Comparison of ENCODE assay signal across 2 cellular contexts in the genomic region with DNA sequence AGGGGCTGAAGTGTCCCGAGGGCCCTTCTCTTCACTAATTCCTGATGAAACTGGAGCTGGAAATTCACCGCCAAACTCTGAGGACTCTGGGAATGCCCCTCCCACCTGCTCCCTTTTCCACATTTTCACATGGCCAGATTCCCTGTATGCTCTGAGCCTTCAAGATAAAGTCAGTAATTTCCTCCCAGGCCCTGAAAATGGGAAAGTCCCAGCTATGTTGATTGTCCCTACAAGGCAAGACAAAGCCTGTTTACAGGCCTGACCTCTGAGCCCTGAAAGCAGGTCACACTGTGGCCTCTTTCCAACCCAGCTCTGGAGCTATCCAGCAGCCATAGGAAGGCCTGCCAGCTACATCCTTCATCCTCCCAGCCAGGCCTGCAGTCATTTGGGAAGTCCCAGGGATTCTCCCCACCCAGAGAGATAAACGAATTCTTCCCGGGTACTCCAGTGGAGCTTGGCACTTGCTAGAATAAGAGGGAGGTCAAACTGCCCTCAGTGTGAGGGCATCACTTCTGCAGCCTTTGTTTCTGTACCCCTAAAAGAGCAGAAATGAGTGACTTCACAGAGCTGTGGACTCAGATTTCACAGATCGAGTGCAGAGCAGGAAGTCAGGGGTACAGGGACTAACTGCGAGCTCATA.
TF ChIP-seq lines count a peak whose summit lies in the region.

No MANE protein-coding gene starts in this region.

TF ChIP-seq in IMR-90, 13 proteins besides CTCF, POLR2A, EP300 and RAD21:
- TF ChIP-seq SMC3 (IDR thresholded peaks at IDR 0.05; ENCODE audit: low read depth, low read length) (no peak), CHD1 (IDR thresholded peaks at IDR 0.05; ENCODE audit: low read depth, low read length) (no peak), MXI1 (IDR thresholded peaks at IDR 0.05; ENCODE audit: borderline replicate concordance, low read depth, low read length) (no peak), RCOR1 (IDR thresholded peaks at IDR 0.05; ENCODE audit: insufficient replicate concordance, low read length) (no peak), CEBPB (IDR thresholded peaks at IDR 0.05; ENCODE audit: low read depth, low read length) (no peak), MAFK (IDR thresholded peaks at IDR 0.05; ENCODE audit: low read depth, low read length) (no peak), MAZ (IDR thresholded peaks at IDR 0.05; ENCODE audit: borderline replicate concordance, low read depth, low read length) (no peak), RFX5 (IDR thresholded peaks at IDR 0.05; ENCODE audit: low read depth, low read length) (no peak), FOS (IDR thresholded peaks at IDR 0.05; ENCODE audit: low read depth, low read length) (no peak), NFE2L2 (IDR thresholded peaks at IDR 0.05; ENCODE audit: low read depth, low read length) (no peak), BHLHE40 (IDR thresholded peaks at IDR 0.05; ENCODE audit: low read depth, low read length) (no peak)
- TF ChIP-seq, protein P1, sequence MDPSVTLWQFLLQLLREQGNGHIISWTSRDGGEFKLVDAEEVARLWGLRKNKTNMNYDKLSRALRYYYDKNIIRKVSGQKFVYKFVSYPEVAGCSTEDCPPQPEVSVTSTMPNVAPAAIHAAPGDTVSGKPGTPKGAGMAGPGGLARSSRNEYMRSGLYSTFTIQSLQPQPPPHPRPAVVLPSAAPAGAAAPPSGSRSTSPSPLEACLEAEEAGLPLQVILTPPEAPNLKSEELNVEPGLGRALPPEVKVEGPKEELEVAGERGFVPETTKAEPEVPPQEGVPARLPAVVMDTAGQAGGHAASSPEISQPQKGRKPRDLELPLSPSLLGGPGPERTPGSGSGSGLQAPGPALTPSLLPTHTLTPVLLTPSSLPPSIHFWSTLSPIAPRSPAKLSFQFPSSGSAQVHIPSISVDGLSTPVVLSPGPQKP (IDR thresholded peaks at IDR 0.05; ENCODE audit: borderline replicate concordance, low read depth, low read length) = no peak
- TF ChIP-seq, protein P2, sequence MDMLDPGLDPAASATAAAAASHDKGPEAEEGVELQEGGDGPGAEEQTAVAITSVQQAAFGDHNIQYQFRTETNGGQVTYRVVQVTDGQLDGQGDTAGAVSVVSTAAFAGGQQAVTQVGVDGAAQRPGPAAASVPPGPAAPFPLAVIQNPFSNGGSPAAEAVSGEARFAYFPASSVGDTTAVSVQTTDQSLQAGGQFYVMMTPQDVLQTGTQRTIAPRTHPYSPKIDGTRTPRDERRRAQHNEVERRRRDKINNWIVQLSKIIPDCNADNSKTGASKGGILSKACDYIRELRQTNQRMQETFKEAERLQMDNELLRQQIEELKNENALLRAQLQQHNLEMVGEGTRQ (IDR thresholded peaks at IDR 0.05; ENCODE audit: low read depth, low read length) = no peak

TF ChIP-seq in liver, 16 proteins besides CTCF, POLR2A, EP300 and RAD21:
- TF ChIP-seq TAF1 (conservative IDR thresholded peaks at IDR 0.05) (no peak), NR2F2 (IDR thresholded peaks at IDR 0.05) (peak; percentile 99), RXRA (IDR thresholded peaks at IDR 0.05) (peak; percentile 78 to 88), FOXA2 (IDR thresholded peaks at IDR 0.05) (peak; percentile 44), JUND (IDR thresholded peaks at IDR 0.05) (peak; percentile 23 to 38), FOXA1 (IDR thresholded peaks at IDR 0.05) (peak; percentile 59), HNF4G (IDR thresholded peaks at IDR 0.05) (peak; percentile 20), EGR1 (IDR thresholded peaks at IDR 0.05; ENCODE audit: low read depth in 2 of 2) (no peak), HNF4A (conservative IDR thresholded peaks at IDR 0.05) (peak; percentile 59 to 64), SP1 (IDR thresholded peaks at IDR 0.05) (peak; percentile 88), GABPA (IDR thresholded peaks at IDR 0.05 in 1 of 2, conservative IDR thresholded peaks at IDR 0.05 in 1 of 2) (no peak), YY1 (IDR thresholded peaks at IDR 0.05) (peak; percentile 53)
- TF ChIP-seq, protein P3, sequence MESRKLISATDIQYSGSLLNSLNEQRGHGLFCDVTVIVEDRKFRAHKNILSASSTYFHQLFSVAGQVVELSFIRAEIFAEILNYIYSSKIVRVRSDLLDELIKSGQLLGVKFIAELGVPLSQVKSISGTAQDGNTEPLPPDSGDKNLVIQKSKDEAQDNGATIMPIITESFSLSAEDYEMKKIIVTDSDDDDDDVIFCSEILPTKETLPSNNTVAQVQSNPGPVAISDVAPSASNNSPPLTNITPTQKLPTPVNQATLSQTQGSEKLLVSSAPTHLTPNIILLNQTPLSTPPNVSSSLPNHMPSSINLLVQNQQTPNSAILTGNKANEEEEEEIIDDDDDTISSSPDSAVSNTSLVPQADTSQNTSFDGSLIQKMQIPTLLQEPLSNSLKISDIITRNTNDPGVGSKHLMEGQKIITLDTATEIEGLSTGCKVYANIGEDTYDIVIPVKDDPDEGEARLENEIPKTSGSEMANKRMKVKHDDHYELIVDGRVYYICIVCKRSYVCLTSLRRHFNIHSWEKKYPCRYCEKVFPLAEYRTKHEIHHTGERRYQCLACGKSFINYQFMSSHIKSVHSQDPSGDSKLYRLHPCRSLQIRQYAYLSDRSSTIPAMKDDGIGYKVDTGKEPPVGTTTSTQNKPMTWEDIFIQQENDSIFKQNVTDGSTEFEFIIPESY (IDR thresholded peaks at IDR 0.05) = no peak
- TF ChIP-seq, protein P4, sequence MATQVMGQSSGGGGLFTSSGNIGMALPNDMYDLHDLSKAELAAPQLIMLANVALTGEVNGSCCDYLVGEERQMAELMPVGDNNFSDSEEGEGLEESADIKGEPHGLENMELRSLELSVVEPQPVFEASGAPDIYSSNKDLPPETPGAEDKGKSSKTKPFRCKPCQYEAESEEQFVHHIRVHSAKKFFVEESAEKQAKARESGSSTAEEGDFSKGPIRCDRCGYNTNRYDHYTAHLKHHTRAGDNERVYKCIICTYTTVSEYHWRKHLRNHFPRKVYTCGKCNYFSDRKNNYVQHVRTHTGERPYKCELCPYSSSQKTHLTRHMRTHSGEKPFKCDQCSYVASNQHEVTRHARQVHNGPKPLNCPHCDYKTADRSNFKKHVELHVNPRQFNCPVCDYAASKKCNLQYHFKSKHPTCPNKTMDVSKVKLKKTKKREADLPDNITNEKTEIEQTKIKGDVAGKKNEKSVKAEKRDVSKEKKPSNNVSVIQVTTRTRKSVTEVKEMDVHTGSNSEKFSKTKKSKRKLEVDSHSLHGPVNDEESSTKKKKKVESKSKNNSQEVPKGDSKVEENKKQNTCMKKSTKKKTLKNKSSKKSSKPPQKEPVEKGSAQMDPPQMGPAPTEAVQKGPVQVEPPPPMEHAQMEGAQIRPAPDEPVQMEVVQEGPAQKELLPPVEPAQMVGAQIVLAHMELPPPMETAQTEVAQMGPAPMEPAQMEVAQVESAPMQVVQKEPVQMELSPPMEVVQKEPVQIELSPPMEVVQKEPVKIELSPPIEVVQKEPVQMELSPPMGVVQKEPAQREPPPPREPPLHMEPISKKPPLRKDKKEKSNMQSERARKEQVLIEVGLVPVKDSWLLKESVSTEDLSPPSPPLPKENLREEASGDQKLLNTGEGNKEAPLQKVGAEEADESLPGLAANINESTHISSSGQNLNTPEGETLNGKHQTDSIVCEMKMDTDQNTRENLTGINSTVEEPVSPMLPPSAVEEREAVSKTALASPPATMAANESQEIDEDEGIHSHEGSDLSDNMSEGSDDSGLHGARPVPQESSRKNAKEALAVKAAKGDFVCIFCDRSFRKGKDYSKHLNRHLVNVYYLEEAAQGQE (IDR thresholded peaks at IDR 0.05) = peak; percentile 96
- TF ChIP-seq, protein P5, sequence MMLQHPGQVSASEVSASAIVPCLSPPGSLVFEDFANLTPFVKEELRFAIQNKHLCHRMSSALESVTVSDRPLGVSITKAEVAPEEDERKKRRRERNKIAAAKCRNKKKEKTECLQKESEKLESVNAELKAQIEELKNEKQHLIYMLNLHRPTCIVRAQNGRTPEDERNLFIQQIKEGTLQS (IDR thresholded peaks at IDR 0.05) = no peak
- TF ChIP-seq, protein P6, sequence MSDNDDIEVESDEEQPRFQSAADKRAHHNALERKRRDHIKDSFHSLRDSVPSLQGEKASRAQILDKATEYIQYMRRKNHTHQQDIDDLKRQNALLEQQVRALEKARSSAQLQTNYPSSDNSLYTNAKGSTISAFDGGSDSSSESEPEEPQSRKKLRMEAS (IDR thresholded peaks at IDR 0.05) = peak; percentile 71
